In genomic region chr1:226702957-226703831, GRCh38 we compare ENCODE assay signal across 7 cellular contexts. TPM values are rescaled to one million over a fixed set of nuclear protein-coding genes. Genes with fewer than 3 reads are reported as not detected.
A peak's percentile ranks its signal among the peaks of the same experiment; 100 is the strongest.
DNase-seq lines count a peak whose midpoint lies in the region; ATAC-seq, FAIRE-seq and TF ChIP-seq lines count a peak whose summit lies in the region.

No MANE protein-coding gene starts in this region.

- TF ChIP-seq CTCF in WI38 (IDR thresholded peaks at IDR 0.05; ENCODE audit: low read depth, low read length) (no peak), bronchial epithelial cell (IDR thresholded peaks at IDR 0.05; ENCODE audit: insufficient read depth, low read length, severe bottlenecking) (no peak)

- ATAC-seq in HG02610 (IDR thresholded peaks at IDR 0.05; ENCODE audit: unreplicated experiment) = peak; percentile 74

- FAIRE-seq in GM12892 (lab: Jason Lieb, UNC) = peak; percentile 87
- no peak for FAIRE-seq in bronchial epithelial cell (lab: Jason Lieb, UNC)

- H3K4me3 ChIP-seq in WI38 (ENCODE audit: low read depth, low read length) (peak overlapping the region; percentile 67), bronchial epithelial cell (ENCODE audit: low read depth, low read length) (peak overlapping the region; percentile 58)

- no peaks in the 10 kb centered on the region for H3K27me3 ChIP-seq in bronchial epithelial cell (ENCODE audit: control insufficient read depth, insufficient read depth, low read length)

- DNase-seq in GM12892 (ENCODE audit: insufficient read length) (peak; percentile 88), NCI-H1105 (lab: John Stamatoyannopoulos, UW) (peak; percentile 38), bronchial epithelial cell (ENCODE audit: low read depth) (peak; percentile 21), islet precursor cell (peak; percentile 78)
- DNase-seq in stimulated activated CD4-positive, alpha-beta T cell treated with anti-CD3 and anti-CD28 coated beads, Interleukin-12 subunit alpha, Interleukin-12 subunit beta, amount 100 ng/mL, for 24 hours (ENCODE audit: low read depth in 2 of 2) = peak; percentile 62 to 65

- H3K36me3 ChIP-seq in bronchial epithelial cell (ENCODE audit: control insufficient read depth, insufficient read depth, low read length) = no peaks in the 10 kb centered on the region

- peak; percentile 93 for TF ChIP-seq POLR2A in GM12892 (IDR thresholded peaks at IDR 0.05; ENCODE audit: low read depth, low read length)

RNA-seq across cellular contexts. Expression of gene ITPKB, which starts 35.9 kb away (rescaled TPM):
- 8.6 TPM for polyA plus RNA-seq in GM12892 (2012; ENCODE audit: missing spikeins)
- 1.3 and 1.9 TPM in 2 replicates for total RNA-seq in bronchial epithelial cell

Comparison
In these comparisons a context has a peak if more than half of its experiments do, and no peak if none do; other contexts are left out.
1. Peak in every context shown above with its lines: DNase-seq, ATAC-seq and H3K4me3 ChIP-seq.
2. DNase-seq: peak in every context shown above with its lines; median percentile 88 in GM12892; 78 in islet precursor cell; 64 in stimulated activated CD4-positive, alpha-beta T cell treated with anti-CD3 and anti-CD28 coated beads, Interleukin-12 subunit alpha, Interleukin-12 subunit beta, amount 100 ng/mL, for 24 hours; 38 in NCI-H1105; 21 in bronchial epithelial cell.